ENCODE assay signal across 1 cellular context in the genomic region with DNA sequence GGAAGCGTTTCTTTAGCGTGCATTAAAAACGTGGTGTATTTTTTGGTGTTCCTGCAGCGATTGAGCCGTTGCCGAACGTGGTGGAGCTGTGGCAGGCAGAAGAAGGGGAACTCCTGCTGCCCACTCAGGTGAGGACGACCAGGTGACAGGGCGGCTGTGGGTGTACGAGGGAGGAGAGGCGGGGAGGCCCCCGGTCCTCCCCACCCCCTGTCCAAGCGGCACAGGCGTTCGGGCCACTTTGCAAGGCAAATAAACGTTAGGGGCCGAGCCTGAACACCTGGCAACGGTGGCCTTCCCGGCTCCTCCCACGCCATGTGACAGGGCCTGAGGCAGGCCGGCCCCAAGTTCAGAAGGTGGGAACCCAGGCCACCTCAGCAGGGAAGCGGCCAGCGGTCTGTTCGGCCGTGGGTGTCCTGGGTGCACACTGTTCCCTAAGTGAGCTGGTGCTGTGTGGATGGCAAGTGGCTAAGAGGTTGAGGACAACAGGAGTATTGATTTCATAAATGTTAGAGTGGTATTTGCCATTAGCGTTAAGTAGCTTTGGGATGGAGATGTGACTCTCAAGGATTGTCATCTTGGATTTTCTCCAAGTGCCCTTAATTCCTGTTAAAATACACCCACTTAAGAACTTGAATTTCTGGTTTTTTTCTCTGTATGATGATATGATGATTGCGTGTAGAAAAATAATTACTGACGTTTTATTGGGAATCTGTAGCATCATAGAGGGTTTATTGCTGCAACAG.
TF ChIP-seq lines count a peak whose summit lies in the region.

No MANE protein-coding gene starts in this region.

TF ChIP-seq in HEK293, 187 proteins besides CTCF, POLR2A, EP300 and RAD21 (continued from another document and continues in another):
- TF ChIP-seq, protein P1, sequence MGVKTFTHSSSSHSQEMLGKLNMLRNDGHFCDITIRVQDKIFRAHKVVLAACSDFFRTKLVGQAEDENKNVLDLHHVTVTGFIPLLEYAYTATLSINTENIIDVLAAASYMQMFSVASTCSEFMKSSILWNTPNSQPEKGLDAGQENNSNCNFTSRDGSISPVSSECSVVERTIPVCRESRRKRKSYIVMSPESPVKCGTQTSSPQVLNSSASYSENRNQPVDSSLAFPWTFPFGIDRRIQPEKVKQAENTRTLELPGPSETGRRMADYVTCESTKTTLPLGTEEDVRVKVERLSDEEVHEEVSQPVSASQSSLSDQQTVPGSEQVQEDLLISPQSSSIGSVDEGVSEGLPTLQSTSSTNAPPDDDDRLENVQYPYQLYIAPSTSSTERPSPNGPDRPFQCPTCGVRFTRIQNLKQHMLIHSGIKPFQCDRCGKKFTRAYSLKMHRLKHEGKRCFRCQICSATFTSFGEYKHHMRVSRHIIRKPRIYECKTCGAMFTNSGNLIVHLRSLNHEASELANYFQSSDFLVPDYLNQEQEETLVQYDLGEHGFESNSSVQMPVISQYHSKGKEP (tag by site-specific recombination; IDR thresholded peaks at IDR 0.05): peak; percentile 69; the same call in 1 of the 2 replicates
- no peak for TF ChIP-seq ZNF776 (tag by site-specific recombination; IDR thresholded peaks at IDR 0.05; ENCODE audit: borderline replicate concordance)
- TF ChIP-seq ZNF677 (tag by site-specific recombination; IDR thresholded peaks at IDR 0.05): no peak
- TF ChIP-seq ZNF121 (tag by site-specific recombination; IDR thresholded peaks at IDR 0.05): no peak
- no peak for TF ChIP-seq SCRT2 (tag by site-specific recombination; IDR thresholded peaks at IDR 0.05)
- TF ChIP-seq ZNF324 (tag by site-specific recombination; IDR thresholded peaks at IDR 0.05): no peak
- TF ChIP-seq ZNF707 (tag by site-specific recombination; IDR thresholded peaks at IDR 0.05): no peak
- TF ChIP-seq ZNF354C (tag by site-specific recombination; IDR thresholded peaks at IDR 0.05; ENCODE audit: borderline replicate concordance, low read depth): no peak
- no peak for TF ChIP-seq ZSCAN16 (tag by site-specific recombination; IDR thresholded peaks at IDR 0.05)
- TF ChIP-seq, protein P2, sequence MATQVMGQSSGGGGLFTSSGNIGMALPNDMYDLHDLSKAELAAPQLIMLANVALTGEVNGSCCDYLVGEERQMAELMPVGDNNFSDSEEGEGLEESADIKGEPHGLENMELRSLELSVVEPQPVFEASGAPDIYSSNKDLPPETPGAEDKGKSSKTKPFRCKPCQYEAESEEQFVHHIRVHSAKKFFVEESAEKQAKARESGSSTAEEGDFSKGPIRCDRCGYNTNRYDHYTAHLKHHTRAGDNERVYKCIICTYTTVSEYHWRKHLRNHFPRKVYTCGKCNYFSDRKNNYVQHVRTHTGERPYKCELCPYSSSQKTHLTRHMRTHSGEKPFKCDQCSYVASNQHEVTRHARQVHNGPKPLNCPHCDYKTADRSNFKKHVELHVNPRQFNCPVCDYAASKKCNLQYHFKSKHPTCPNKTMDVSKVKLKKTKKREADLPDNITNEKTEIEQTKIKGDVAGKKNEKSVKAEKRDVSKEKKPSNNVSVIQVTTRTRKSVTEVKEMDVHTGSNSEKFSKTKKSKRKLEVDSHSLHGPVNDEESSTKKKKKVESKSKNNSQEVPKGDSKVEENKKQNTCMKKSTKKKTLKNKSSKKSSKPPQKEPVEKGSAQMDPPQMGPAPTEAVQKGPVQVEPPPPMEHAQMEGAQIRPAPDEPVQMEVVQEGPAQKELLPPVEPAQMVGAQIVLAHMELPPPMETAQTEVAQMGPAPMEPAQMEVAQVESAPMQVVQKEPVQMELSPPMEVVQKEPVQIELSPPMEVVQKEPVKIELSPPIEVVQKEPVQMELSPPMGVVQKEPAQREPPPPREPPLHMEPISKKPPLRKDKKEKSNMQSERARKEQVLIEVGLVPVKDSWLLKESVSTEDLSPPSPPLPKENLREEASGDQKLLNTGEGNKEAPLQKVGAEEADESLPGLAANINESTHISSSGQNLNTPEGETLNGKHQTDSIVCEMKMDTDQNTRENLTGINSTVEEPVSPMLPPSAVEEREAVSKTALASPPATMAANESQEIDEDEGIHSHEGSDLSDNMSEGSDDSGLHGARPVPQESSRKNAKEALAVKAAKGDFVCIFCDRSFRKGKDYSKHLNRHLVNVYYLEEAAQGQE (tag by site-specific recombination; IDR thresholded peaks at IDR 0.05): no peak
- TF ChIP-seq ZNF132 (tag by site-specific recombination; IDR thresholded peaks at IDR 0.05; ENCODE audit: borderline replicate concordance): no peak
- TF ChIP-seq ZNF341 (tag by site-specific recombination; IDR thresholded peaks at IDR 0.05; ENCODE audit: low read depth): no peak
- no peak for TF ChIP-seq ZNF791 (tag by site-specific recombination; IDR thresholded peaks at IDR 0.05)
- TF ChIP-seq ZNF211 (tag by site-specific recombination; IDR thresholded peaks at IDR 0.05; ENCODE audit: low read depth): no peak
- no peak for TF ChIP-seq HOXC10 (CRISPR knock-in tag; IDR thresholded peaks at IDR 0.05)
- peak; percentile 65 for TF ChIP-seq SP3 (tag by site-specific recombination; IDR thresholded peaks at IDR 0.05)
- TF ChIP-seq HOXD13 (CRISPR knock-in tag; IDR thresholded peaks at IDR 0.05; ENCODE audit: borderline replicate concordance): no peak
- no peak for TF ChIP-seq ZNF223 (tag by site-specific recombination; IDR thresholded peaks at IDR 0.05)
- TF ChIP-seq, protein P3, sequence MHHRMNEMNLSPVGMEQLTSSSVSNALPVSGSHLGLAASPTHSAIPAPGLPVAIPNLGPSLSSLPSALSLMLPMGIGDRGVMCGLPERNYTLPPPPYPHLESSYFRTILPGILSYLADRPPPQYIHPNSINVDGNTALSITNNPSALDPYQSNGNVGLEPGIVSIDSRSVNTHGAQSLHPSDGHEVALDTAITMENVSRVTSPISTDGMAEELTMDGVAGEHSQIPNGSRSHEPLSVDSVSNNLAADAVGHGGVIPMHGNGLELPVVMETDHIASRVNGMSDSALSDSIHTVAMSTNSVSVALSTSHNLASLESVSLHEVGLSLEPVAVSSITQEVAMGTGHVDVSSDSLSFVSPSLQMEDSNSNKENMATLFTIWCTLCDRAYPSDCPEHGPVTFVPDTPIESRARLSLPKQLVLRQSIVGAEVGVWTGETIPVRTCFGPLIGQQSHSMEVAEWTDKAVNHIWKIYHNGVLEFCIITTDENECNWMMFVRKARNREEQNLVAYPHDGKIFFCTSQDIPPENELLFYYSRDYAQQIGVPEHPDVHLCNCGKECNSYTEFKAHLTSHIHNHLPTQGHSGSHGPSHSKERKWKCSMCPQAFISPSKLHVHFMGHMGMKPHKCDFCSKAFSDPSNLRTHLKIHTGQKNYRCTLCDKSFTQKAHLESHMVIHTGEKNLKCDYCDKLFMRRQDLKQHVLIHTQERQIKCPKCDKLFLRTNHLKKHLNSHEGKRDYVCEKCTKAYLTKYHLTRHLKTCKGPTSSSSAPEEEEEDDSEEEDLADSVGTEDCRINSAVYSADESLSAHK (tag by site-specific recombination; IDR thresholded peaks at IDR 0.05): no peak
- peak; percentile 27; the same call in 1 of the 2 replicates for TF ChIP-seq ZNF501 (tag by site-specific recombination; IDR thresholded peaks at IDR 0.05)
- no peak for TF ChIP-seq ZNF560 (tag by site-specific recombination; IDR thresholded peaks at IDR 0.05; ENCODE audit: borderline replicate concordance)
- no peak for TF ChIP-seq GLIS1 (tag by site-specific recombination; IDR thresholded peaks at IDR 0.05)
- TF ChIP-seq KLF1 (tag by site-specific recombination; IDR thresholded peaks at IDR 0.05): peak; percentile 51
- TF ChIP-seq, protein P4, sequence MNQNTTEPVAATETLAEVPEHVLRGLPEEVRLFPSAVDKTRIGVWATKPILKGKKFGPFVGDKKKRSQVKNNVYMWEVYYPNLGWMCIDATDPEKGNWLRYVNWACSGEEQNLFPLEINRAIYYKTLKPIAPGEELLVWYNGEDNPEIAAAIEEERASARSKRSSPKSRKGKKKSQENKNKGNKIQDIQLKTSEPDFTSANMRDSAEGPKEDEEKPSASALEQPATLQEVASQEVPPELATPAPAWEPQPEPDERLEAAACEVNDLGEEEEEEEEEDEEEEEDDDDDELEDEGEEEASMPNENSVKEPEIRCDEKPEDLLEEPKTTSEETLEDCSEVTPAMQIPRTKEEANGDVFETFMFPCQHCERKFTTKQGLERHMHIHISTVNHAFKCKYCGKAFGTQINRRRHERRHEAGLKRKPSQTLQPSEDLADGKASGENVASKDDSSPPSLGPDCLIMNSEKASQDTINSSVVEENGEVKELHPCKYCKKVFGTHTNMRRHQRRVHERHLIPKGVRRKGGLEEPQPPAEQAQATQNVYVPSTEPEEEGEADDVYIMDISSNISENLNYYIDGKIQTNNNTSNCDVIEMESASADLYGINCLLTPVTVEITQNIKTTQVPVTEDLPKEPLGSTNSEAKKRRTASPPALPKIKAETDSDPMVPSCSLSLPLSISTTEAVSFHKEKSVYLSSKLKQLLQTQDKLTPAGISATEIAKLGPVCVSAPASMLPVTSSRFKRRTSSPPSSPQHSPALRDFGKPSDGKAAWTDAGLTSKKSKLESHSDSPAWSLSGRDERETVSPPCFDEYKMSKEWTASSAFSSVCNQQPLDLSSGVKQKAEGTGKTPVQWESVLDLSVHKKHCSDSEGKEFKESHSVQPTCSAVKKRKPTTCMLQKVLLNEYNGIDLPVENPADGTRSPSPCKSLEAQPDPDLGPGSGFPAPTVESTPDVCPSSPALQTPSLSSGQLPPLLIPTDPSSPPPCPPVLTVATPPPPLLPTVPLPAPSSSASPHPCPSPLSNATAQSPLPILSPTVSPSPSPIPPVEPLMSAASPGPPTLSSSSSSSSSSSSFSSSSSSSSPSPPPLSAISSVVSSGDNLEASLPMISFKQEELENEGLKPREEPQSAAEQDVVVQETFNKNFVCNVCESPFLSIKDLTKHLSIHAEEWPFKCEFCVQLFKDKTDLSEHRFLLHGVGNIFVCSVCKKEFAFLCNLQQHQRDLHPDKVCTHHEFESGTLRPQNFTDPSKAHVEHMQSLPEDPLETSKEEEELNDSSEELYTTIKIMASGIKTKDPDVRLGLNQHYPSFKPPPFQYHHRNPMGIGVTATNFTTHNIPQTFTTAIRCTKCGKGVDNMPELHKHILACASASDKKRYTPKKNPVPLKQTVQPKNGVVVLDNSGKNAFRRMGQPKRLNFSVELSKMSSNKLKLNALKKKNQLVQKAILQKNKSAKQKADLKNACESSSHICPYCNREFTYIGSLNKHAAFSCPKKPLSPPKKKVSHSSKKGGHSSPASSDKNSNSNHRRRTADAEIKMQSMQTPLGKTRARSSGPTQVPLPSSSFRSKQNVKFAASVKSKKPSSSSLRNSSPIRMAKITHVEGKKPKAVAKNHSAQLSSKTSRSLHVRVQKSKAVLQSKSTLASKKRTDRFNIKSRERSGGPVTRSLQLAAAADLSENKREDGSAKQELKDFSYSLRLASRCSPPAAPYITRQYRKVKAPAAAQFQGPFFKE (tag by site-specific recombination; IDR thresholded peaks at IDR 0.05; ENCODE audit: borderline replicate concordance): no peak
- TF ChIP-seq ZNF221 (tag by site-specific recombination; IDR thresholded peaks at IDR 0.05; ENCODE audit: borderline replicate concordance): no peak
- no peak for TF ChIP-seq ZNF654 (tag by site-specific recombination; IDR thresholded peaks at IDR 0.05; ENCODE audit: low read depth)
- TF ChIP-seq ZNF626 (tag by site-specific recombination; IDR thresholded peaks at IDR 0.05): no peak
- TF ChIP-seq ZNF24 (tag by site-specific recombination; IDR thresholded peaks at IDR 0.05): no peak
- TF ChIP-seq ZNF610 (tag by site-specific recombination; IDR thresholded peaks at IDR 0.05; ENCODE audit: borderline replicate concordance): no peak
- no peak for TF ChIP-seq ZNF585B (tag by site-specific recombination; IDR thresholded peaks at IDR 0.05)
- TF ChIP-seq PRDM1 (tag by site-specific recombination; IDR thresholded peaks at IDR 0.05): no peak
- 0 out of 2 replicates have a peak, but pooled peaks have one; percentile 71 for TF ChIP-seq ZNF843 (tag by site-specific recombination; IDR thresholded peaks at IDR 0.05)
- TF ChIP-seq EGR2 (tag by site-specific recombination; IDR thresholded peaks at IDR 0.05; ENCODE audit: low read depth): peak; percentile 81
- TF ChIP-seq TRIM28 (IDR thresholded peaks at IDR 0.05; ENCODE audit: borderline replicate concordance, low read length): no peak
- TF ChIP-seq YY2 (tag by site-specific recombination; IDR thresholded peaks at IDR 0.05): no peak
- TF ChIP-seq ZNF140 (tag by site-specific recombination; IDR thresholded peaks at IDR 0.05): no peak
- TF ChIP-seq SALL2 (tag by site-specific recombination; IDR thresholded peaks at IDR 0.05; ENCODE audit: borderline replicate concordance): no peak
- TF ChIP-seq REPIN1 (tag by site-specific recombination; IDR thresholded peaks at IDR 0.05; ENCODE audit: low read depth): no peak
- TF ChIP-seq, protein P5, sequence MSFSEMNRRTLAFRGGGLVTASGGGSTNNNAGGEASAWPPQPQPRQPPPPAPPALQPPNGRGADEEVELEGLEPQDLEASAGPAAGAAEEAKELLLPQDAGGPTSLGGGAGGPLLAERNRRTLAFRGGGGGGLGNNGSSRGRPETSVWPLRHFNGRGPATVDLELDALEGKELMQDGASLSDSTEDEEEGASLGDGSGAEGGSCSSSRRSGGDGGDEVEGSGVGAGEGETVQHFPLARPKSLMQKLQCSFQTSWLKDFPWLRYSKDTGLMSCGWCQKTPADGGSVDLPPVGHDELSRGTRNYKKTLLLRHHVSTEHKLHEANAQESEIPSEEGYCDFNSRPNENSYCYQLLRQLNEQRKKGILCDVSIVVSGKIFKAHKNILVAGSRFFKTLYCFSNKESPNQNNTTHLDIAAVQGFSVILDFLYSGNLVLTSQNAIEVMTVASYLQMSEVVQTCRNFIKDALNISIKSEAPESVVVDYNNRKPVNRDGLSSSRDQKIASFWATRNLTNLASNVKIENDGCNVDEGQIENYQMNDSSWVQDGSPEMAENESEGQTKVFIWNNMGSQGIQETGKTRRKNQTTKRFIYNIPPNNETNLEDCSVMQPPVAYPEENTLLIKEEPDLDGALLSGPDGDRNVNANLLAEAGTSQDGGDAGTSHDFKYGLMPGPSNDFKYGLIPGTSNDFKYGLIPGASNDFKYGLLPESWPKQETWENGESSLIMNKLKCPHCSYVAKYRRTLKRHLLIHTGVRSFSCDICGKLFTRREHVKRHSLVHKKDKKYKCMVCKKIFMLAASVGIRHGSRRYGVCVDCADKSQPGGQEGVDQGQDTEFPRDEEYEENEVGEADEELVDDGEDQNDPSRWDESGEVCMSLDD (tag by site-specific recombination; IDR thresholded peaks at IDR 0.05): no peak
- TF ChIP-seq, protein P6, sequence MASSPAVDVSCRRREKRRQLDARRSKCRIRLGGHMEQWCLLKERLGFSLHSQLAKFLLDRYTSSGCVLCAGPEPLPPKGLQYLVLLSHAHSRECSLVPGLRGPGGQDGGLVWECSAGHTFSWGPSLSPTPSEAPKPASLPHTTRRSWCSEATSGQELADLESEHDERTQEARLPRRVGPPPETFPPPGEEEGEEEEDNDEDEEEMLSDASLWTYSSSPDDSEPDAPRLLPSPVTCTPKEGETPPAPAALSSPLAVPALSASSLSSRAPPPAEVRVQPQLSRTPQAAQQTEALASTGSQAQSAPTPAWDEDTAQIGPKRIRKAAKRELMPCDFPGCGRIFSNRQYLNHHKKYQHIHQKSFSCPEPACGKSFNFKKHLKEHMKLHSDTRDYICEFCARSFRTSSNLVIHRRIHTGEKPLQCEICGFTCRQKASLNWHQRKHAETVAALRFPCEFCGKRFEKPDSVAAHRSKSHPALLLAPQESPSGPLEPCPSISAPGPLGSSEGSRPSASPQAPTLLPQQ (tag by site-specific recombination; IDR thresholded peaks at IDR 0.05): no peak
- no peak for TF ChIP-seq TCF7L2 (IDR thresholded peaks at IDR 0.05; ENCODE audit: borderline replicate concordance, low read depth, low read length)
